ENCODE assay signal across 14 cellular contexts in genomic region chr6:119308994-119309657, GRCh38. TPM values are rescaled to one million over a fixed set of nuclear protein-coding genes. Genes with fewer than 3 reads are reported as not detected.
DNase-seq lines count a peak whose midpoint lies in the region; ATAC-seq and TF ChIP-seq lines count a peak whose summit lies in the region.
"Had no signal": no experiment of that assay in that cellular context is flagged by ENCODE, and none has a peak within 500 bp of the region (broad histone marks: within the 10 kb centered on the region; RNA-seq: fewer than 3 reads in every experiment).

No MANE protein-coding gene starts in this region.

- TF ChIP-seq POLR2A in HCT116 (IDR thresholded peaks at IDR 0.05; ENCODE audit: borderline replicate concordance, extremely low read depth, insufficient read depth, insufficient read length): no peak

- no peak for ATAC-seq in HCT116
- no peak for ATAC-seq in GM18517 (IDR thresholded peaks at IDR 0.05; ENCODE audit: unreplicated experiment)
- ATAC-seq: activated T-cell treated with anti-CD3 and anti-CD28 coated beads, Interleukin-2, amount 50 U/mL, for 72 hours; left lung had no signal

- 82% methylated on average over 4 of the region's 4 CpGs for WGBS in SK-N-SH (ENCODE audit: low lambda C conversion rate)

- BruUV-seq in HCT116 (replicated peaks; lab: Mats Ljungman, UMichigan): no TSS peak

- no peak overlapping the region for H3K4me3 ChIP-seq in AG10803 (ENCODE audit: low read length)
- H3K4me3 ChIP-seq in HCT116 (replicated peaks in 1 of 2; ENCODE audit: low read depth in 1 of 2, low read length in 2 of 2): no peak overlapping the region
- H3K4me3 ChIP-seq in SK-N-SH (ENCODE audit: low read depth in 2 of 2, low read length in 1 of 2): no peak overlapping the region
- H3K4me3 ChIP-seq in effector memory CD4-positive, alpha-beta T cell (ENCODE audit: insufficient read depth, low read depth, low read length, poor library complexity, severe bottlenecking): no peak overlapping the region
- H3K4me3 ChIP-seq: breast epithelium, esophagus squamous epithelium, left lung had no signal

- H3K4me2 ChIP-seq in HCT116 (ENCODE audit: low read length) (peak overlapping the region; percentile 37), SK-N-SH (no peak overlapping the region)

- TF ChIP-seq EP300 in SK-N-SH (IDR thresholded peaks at IDR 0.05; ENCODE audit: borderline replicate concordance in 1 of 2, low read depth in 1 of 2, low read length in 1 of 2): no peak

- H3K27me3 ChIP-seq in HCT116 (ENCODE audit: insufficient read depth, low read length) (no peaks in the 10 kb centered on the region), SK-N-SH (ENCODE audit: insufficient read depth) (no peaks in the 10 kb centered on the region)
- H3K27me3 ChIP-seq in effector memory CD4-positive, alpha-beta T cell (replicated peaks; ENCODE audit: control insufficient read depth, insufficient read depth, low read length, poor library complexity, severe bottlenecking): no peaks in the 10 kb centered on the region
- H3K27me3 ChIP-seq: breast epithelium, esophagus squamous epithelium, left lung had no signal

- no peak for TF ChIP-seq RAD21 in HCT116 (IDR thresholded peaks at IDR 0.05; ENCODE audit: low read depth)
- no peak for TF ChIP-seq RAD21 in SK-N-SH (IDR thresholded peaks at IDR 0.05; ENCODE audit: low read length)

- H3K9me2 ChIP-seq in HCT116 (ENCODE audit: insufficient read depth): no peaks in the 10 kb centered on the region; the same call in 1 of the 2 replicates
- H3K9me2 ChIP-seq in SK-N-SH: no peaks in the 10 kb centered on the region

- H3K4me1 ChIP-seq in HCT116 (ENCODE audit: control insufficient read depth in 1 of 2, insufficient read depth in 2 of 2, low read length in 2 of 2): peaks cover 63 to 73% of the 10 kb centered on the region in 2 experiments
- H3K4me1 ChIP-seq in SK-N-SH (ENCODE audit: control insufficient read depth in 1 of 2, insufficient read depth in 2 of 2, low read depth in 1 of 2, low read length in 1 of 2): peaks cover 12 to 18% of the 10 kb centered on the region in 2 experiments; a peak in 3 of 4 replicates
- H3K4me1 ChIP-seq in effector memory CD4-positive, alpha-beta T cell (ENCODE audit: control insufficient read depth, insufficient read depth, low read length, poor library complexity, severe bottlenecking): peaks cover 16% of the 10 kb centered on the region
- H3K4me1 ChIP-seq: breast epithelium had no signal

- H3K27ac ChIP-seq in HCT116 (ENCODE audit: low read depth, low read length) (peak overlapping the region; percentile 40), SK-N-SH (ENCODE audit: low read depth in 2 of 2, low read length in 1 of 2) (peak overlapping the region; percentile 28 to 68)
- no peak overlapping the region for H3K27ac ChIP-seq in effector memory CD4-positive, alpha-beta T cell (ENCODE audit: insufficient read depth, low read length, poor library complexity, severe bottlenecking)
- H3K27ac ChIP-seq: breast epithelium, esophagus squamous epithelium, RWPE1 had no signal

- H4K20me1 ChIP-seq in HCT116 (ENCODE audit: insufficient read depth): no peaks in the 10 kb centered on the region
- H4K20me1 ChIP-seq in SK-N-SH (ENCODE audit: insufficient read depth): no peaks in the 10 kb centered on the region

- intact Hi-C loops in HCT116 (cut with micrococcal nuclease): loop anchor here (2.0 kb wide), 1 partner anchor 48 kb away; no protein-coding TSS in a partner anchor

- H2AFZ ChIP-seq in HCT116 (ENCODE audit: low read depth, low read length, poor library complexity, severe bottlenecking) (no peak overlapping the region), SK-N-SH (ENCODE audit: low read depth) (no peak overlapping the region)

- POLR2A ChIA-PET in HCT116 (lab: Charles Lee): no interaction called here
- POLR2A ChIA-PET in SK-N-SH (lab: Yijun Ruan, JAX): no interaction called here

- CTCF ChIA-PET in HCT116 (lab: Charles Lee): no interaction called here
- CTCF ChIA-PET in SK-N-SH (lab: Yijun Ruan, JAX): interaction anchor here (0.8 to 1.5 kb wide), 3 partner anchors 19 to 29 kb away, joined by 3 to 4 read pairs (median 3); no protein-coding TSS in a partner anchor

- H3K79me2 ChIP-seq in HCT116 (ENCODE audit: insufficient read depth, low read length) (peaks cover 11% of the 10 kb centered on the region), SK-N-SH (ENCODE audit: insufficient read depth) (no peaks in the 10 kb centered on the region; the same call in 1 of the 2 replicates)

- RAD21 ChIA-PET in HCT116 (lab: Charles Lee; ENCODE audit: low non-redundant PET in 1 of 2, low total read pairs in 2 of 2, uncharacterized antibody in 2 of 2, unreplicated experiment in 2 of 2): no interaction called here

- H3K9me3 ChIP-seq in HCT116 (ENCODE audit: control insufficient read depth in 1 of 2, insufficient read depth in 1 of 2, low read depth in 1 of 2, low read length in 2 of 2) (no peaks in the 10 kb centered on the region), SK-N-SH (no peaks in the 10 kb centered on the region)
- no peaks in the 10 kb centered on the region for H3K9me3 ChIP-seq in effector memory CD4-positive, alpha-beta T cell (ENCODE audit: control insufficient read depth, low read length)
- H3K9me3 ChIP-seq: breast epithelium, esophagus squamous epithelium, left lung had no signal

- TF ChIP-seq CTCF in AG10803 (conservative IDR thresholded peaks at IDR 0.05; ENCODE audit: low read length) (no peak), HCT116 (IDR thresholded peaks at IDR 0.05 in 2 of 3, conservative IDR thresholded peaks at IDR 0.05 in 1 of 3; ENCODE audit: borderline replicate concordance in 1 of 3, insufficient read depth in 1 of 3, low read depth in 2 of 3, low read length in 2 of 3) (no peak), SK-N-SH (IDR thresholded peaks at IDR 0.05) (no peak)

- H3K9ac ChIP-seq in HCT116 (ENCODE audit: low read length) (no peak overlapping the region), SK-N-SH (no peak overlapping the region)

- DNase-seq in AG10803 (ENCODE audit: low read depth) (peak; percentile 42), HCT116 (ENCODE audit: low read depth, low spot score) (no peak), SK-N-SH (no peak), kidney glomerular epithelial cell (lab: John Stamatoyannopoulos, UW) (peak; percentile 12), GDM1 (lab: John Stamatoyannopoulos, UW) (no peak)
- DNase-seq in stimulated activated CD4-positive, alpha-beta T cell treated with anti-CD3 and anti-CD28 coated beads, Interleukin-4, amount 100 ng/mL, for 1 hour: no peak
- no peak for DNase-seq in effector memory CD4-positive, alpha-beta T cell
- DNase-seq: activated T-cell treated with anti-CD3 and anti-CD28 coated beads, Interleukin-2, amount 50 U/mL, for 72 hours; esophagus squamous epithelium; left lung; occipital lobe had no signal

- H3K36me3 ChIP-seq in HCT116 (ENCODE audit: control insufficient read depth in 1 of 2, insufficient read depth in 2 of 2, low read length in 2 of 2) (peaks cover 0 to 15% of the 10 kb centered on the region in 2 experiments; a peak in 2 of 4 replicates), SK-N-SH (replicated peaks in 1 of 2; ENCODE audit: control insufficient read depth in 1 of 2, insufficient read depth in 2 of 2, low read length in 1 of 2) (peaks cover 24 to 25% of the 10 kb centered on the region in 2 experiments)
- H3K36me3 ChIP-seq in effector memory CD4-positive, alpha-beta T cell (ENCODE audit: control insufficient read depth, insufficient read depth, low read length): no peaks in the 10 kb centered on the region
- H3K36me3 ChIP-seq: breast epithelium had no signal

- peaks cover 30% of the 10 kb centered on the region for H3F3A ChIP-seq in SK-N-SH (replicated peaks; ENCODE audit: insufficient read depth)

TF ChIP-seq in HCT116, 20 proteins besides CTCF, POLR2A, EP300 and RAD21:
- TF ChIP-seq CEBPB (IDR thresholded peaks at IDR 0.05; ENCODE audit: low read depth): 0 out of 2 replicates have a peak, but pooled peaks have one; percentile 8
- peak; percentile 8; the same call in 1 of the 2 replicates for TF ChIP-seq MAX (IDR thresholded peaks at IDR 0.05)
- TF ChIP-seq YY1 (IDR thresholded peaks at IDR 0.05; ENCODE audit: extremely low read depth, insufficient replicate concordance, low read depth, low read length): no peak

TF ChIP-seq in SK-N-SH, 30 proteins besides CTCF, POLR2A, EP300 and RAD21 (continues in another document):
- no peak for TF ChIP-seq POLR2AphosphoS5 (IDR thresholded peaks at IDR 0.05; ENCODE audit: low read depth, low read length)
- no peak for TF ChIP-seq SMC3 (IDR thresholded peaks at IDR 0.05; ENCODE audit: low read depth, low read length)
- TF ChIP-seq CHD2 (IDR thresholded peaks at IDR 0.05; ENCODE audit: low read length, partially characterized antibody): no peak
- TF ChIP-seq PBX3 (IDR thresholded peaks at IDR 0.05): no peak
- TF ChIP-seq MXI1 (IDR thresholded peaks at IDR 0.05; ENCODE audit: low read depth, low read length): no peak
- no peak for TF ChIP-seq EZH2phosphoT487 (IDR thresholded peaks at IDR 0.05; ENCODE audit: borderline replicate concordance, low read depth)
- TF ChIP-seq MEF2A (IDR thresholded peaks at IDR 0.05; ENCODE audit: borderline replicate concordance, low read depth): no peak
- TF ChIP-seq YY1 (IDR thresholded peaks at IDR 0.05; ENCODE audit: low read depth): no peak
- no peak for TF ChIP-seq GABPA (IDR thresholded peaks at IDR 0.05; ENCODE audit: low read depth)
- no peak for TF ChIP-seq RCOR1 (IDR thresholded peaks at IDR 0.05; ENCODE audit: low read length)
- TF ChIP-seq ELF1 (IDR thresholded peaks at IDR 0.05): no peak
- no peak for TF ChIP-seq SIN3A (IDR thresholded peaks at IDR 0.05; ENCODE audit: borderline replicate concordance, low read depth, low read length)
- TF ChIP-seq FOXM1 (IDR thresholded peaks at IDR 0.05; ENCODE audit: low read depth): no peak

RNA-seq across cellular contexts. Expression of gene MAN1A1, which starts 40.4 kb away (rescaled TPM):
- 46.0 TPM for total RNA-seq in HCT116 (2021; ENCODE audit: unreplicated experiment)
- polyA plus RNA-seq in HCT116 (2012): 8.9 and 9.9 TPM in 2 replicates
- 28.0 and 32.4 TPM in 2 replicates for polyA plus RNA-seq in SK-N-SH (2012; rRNA removed)
- 46.4 and 55.4 TPM in 2 replicates for polyA plus RNA-seq in SK-N-SH (2012; cell fraction: cytosol; rRNA removed)
- polyA plus RNA-seq in SK-N-SH (2012; cell fraction: nucleus; rRNA removed): 11.4 and 19.7 TPM in 2 replicates

Comparison
In these comparisons a context has a peak if more than half of its experiments do, and no peak if none do; other contexts are left out.
1. DNase-seq: peak in AG10803 (single experiment) and kidney glomerular epithelial cell (single experiment); none in HCT116 (single experiment), SK-N-SH (single experiment), stimulated activated CD4-positive, alpha-beta T cell treated with anti-CD3 and anti-CD28 coated beads, Interleukin-4, amount 100 ng/mL, for 1 hour (single experiment), effector memory CD4-positive, alpha-beta T cell (0 of 3) and GDM1 (single experiment).